ENCODE assay signal across 1 cellular context in genomic region chr6:36360241-36361054, GRCh38.
TF ChIP-seq lines count a peak whose summit lies in the region.

No MANE protein-coding gene starts in this region.

TF ChIP-seq in GM23338, 12 proteins besides CTCF, POLR2A, EP300 and RAD21 (continued from another document):
- TF ChIP-seq ZNF462 (CRISPR knock-in tag; IDR thresholded peaks at IDR 0.05) (no peak), EZH2 (IDR thresholded peaks at IDR 0.05; ENCODE audit: low read depth, unreplicated experiment) (no peak)
